1 cellular context compared by ENCODE assay signal in the genomic region with DNA sequence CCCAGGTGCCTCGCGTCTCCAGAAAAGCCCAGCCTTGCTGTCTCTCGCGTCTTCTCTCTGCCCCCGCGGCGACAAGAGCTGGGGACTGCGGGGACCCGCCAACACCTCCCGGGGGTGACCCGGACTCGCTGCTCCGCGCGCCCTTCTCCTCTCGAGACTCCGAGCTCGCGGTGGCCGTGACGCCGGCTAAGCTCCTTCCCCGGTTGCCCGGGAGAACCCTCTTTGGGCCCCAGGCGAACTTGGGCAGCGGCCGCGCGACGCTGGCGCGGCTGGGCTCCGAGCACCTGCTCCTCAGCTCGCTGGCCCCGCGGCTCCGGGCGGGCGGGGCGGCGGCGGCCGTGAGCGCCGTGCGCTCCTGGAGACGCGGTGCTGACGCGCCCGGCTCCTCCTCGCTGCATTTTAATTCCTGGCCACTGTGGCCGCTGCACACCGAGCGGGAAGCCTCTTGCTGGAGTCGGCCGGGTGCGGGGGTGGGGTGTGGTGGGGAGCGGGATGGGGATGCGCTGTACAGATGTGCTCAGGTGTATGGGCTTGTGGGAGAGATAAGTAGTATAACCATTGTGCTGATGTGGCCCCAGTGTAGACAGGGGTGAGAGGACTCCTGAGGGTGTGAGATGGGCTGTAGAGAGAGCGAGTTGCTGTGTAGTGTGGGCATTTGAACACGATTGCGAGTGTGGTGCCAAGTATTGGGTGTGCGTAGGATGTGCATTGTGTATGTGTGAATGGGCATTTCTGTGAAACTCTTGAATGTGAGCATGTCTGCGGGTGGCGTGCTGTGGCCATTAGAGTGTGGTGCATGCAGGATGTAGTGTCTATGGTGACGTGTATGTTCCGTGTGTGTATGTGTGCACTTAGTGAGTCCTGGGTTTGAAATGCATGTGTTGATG.
TF ChIP-seq lines count a peak whose summit lies in the region.

ASIC2 (minus strand) TSS at position 315 of the 887 bp plus-strand sequence.

TF ChIP-seq in WTC11, 78 proteins besides CTCF, POLR2A, EP300 and RAD21 (continued from another document):
- no peak for TF ChIP-seq E2F4 (CRISPR knock-in tag; IDR thresholded peaks at IDR 0.05; ENCODE audit: borderline replicate concordance, low read depth)
- no peak for TF ChIP-seq FOXK1 (CRISPR knock-in tag; IDR thresholded peaks at IDR 0.05)
- no peak for TF ChIP-seq MXD4 (CRISPR knock-in tag; IDR thresholded peaks at IDR 0.05; ENCODE audit: borderline replicate concordance)
- no peak for TF ChIP-seq ZNF416 (CRISPR knock-in tag; IDR thresholded peaks at IDR 0.05)
- TF ChIP-seq CDX4 (CRISPR knock-in tag; IDR thresholded peaks at IDR 0.05; ENCODE audit: borderline replicate concordance), result no peak
- no peak for TF ChIP-seq SMAD4 (CRISPR knock-in tag; IDR thresholded peaks at IDR 0.05)
- TF ChIP-seq NR2C2 (CRISPR knock-in tag; IDR thresholded peaks at IDR 0.05), result no peak
- TF ChIP-seq ATF2 (CRISPR knock-in tag; IDR thresholded peaks at IDR 0.05; ENCODE audit: borderline replicate concordance, low read depth), result no peak
